ENCODE assay signal across 1 cellular context in genomic region chr1:155834296-155834926, GRCh38.
TF ChIP-seq lines count a peak whose summit lies in the region.

No MANE protein-coding gene starts in this region.

TF ChIP-seq in K562, 482 proteins besides CTCF, POLR2A, EP300 and RAD21 (continued from another document and continues in another):
- TF ChIP-seq USF2 (CRISPR knock-in tag; IDR thresholded peaks at IDR 0.05) (no peak), ZFP91 (CRISPR knock-in tag; IDR thresholded peaks at IDR 0.05) (no peak), MAZ (CRISPR knock-in tag; conservative IDR thresholded peaks at IDR 0.05 in 1 of 2, IDR thresholded peaks at IDR 0.05 in 1 of 2) (0 out of 4 replicates have a peak, but pooled peaks of 1 of the 2 experiments have one; percentile 35), ZNF512 (tag; IDR thresholded peaks at IDR 0.05) (no peak), THRB (CRISPR knock-in tag; conservative IDR thresholded peaks at IDR 0.05) (peak; percentile 90), NCOA2 (IDR thresholded peaks at IDR 0.05; ENCODE audit: partially characterized antibody in 2 of 2) (no peak), CTBP1 (IDR thresholded peaks at IDR 0.05; ENCODE audit: borderline replicate concordance) (peak; percentile 40), CEBPG (CRISPR knock-in tag; IDR thresholded peaks at IDR 0.05) (peak; percentile 80), CEBPG (tag; conservative IDR thresholded peaks at IDR 0.05 in 1 of 2, IDR thresholded peaks at IDR 0.05 in 1 of 2) (peak; percentile 46 to 62; a peak in 3 of 4 replicates), ETV6 (IDR thresholded peaks at IDR 0.05; ENCODE audit: borderline replicate concordance in 1 of 2, low read depth in 2 of 2, low read length in 1 of 2) (no peak), ETV6 (CRISPR knock-in tag; IDR thresholded peaks at IDR 0.05; ENCODE audit: borderline replicate concordance) (no peak), CHD7 (IDR thresholded peaks at IDR 0.05; ENCODE audit: low read depth, low read length) (no peak), ARHGAP35 (IDR thresholded peaks at IDR 0.05; ENCODE audit: partially characterized antibody) (no peak), ZBTB9 (CRISPR knock-in tag; IDR thresholded peaks at IDR 0.05) (0 out of 2 replicates have a peak, but pooled peaks have one; percentile 26), HINFP (tag; conservative IDR thresholded peaks at IDR 0.05; ENCODE audit: low read depth) (0 out of 2 replicates have a peak, but pooled peaks have one; percentile 35), BCOR (IDR thresholded peaks at IDR 0.05) (no peak), CCAR2 (IDR thresholded peaks at IDR 0.05; ENCODE audit: low read depth, low read length) (no peak), ZKSCAN1 (IDR thresholded peaks at IDR 0.05; ENCODE audit: low read depth, low read length) (no peak), DACH1 (IDR thresholded peaks at IDR 0.05; ENCODE audit: partially characterized antibody) (no peak), ZSCAN29 (IDR thresholded peaks at IDR 0.05) (no peak), HOMEZ (CRISPR knock-in tag; IDR thresholded peaks at IDR 0.05) (no peak), LCOR (CRISPR knock-in tag; IDR thresholded peaks at IDR 0.05) (peak; percentile 84), KLF13 (tag; IDR thresholded peaks at IDR 0.05; ENCODE audit: borderline replicate concordance, low read depth) (no peak), CBX2 (IDR thresholded peaks at IDR 0.05; ENCODE audit: insufficient read depth, low read length, poor library complexity, severe bottlenecking) (no peak), PML (IDR thresholded peaks at IDR 0.05; ENCODE audit: low read length) (no peak), ZNF324 (CRISPR knock-in tag; IDR thresholded peaks at IDR 0.05) (no peak), FIP1L1 (IDR thresholded peaks at IDR 0.05; ENCODE audit: low read depth, low read length, poor library complexity, severe bottlenecking) (no peak), IRF9 (tag; IDR thresholded peaks at IDR 0.05) (no peak), HBP1 (CRISPR knock-in tag; IDR thresholded peaks at IDR 0.05) (no peak), CXXC5 (CRISPR knock-in tag; IDR thresholded peaks at IDR 0.05) (peak; percentile 36; the same call in 1 of the 2 replicates), PRPF4 (IDR thresholded peaks at IDR 0.05; ENCODE audit: insufficient read depth, low read depth, low read length, poor library complexity, severe bottlenecking) (no peak), MTA1 (IDR thresholded peaks at IDR 0.05; ENCODE audit: borderline replicate concordance) (0 out of 2 replicates have a peak, but pooled peaks have one; percentile 22)
